ENCODE assay signal across 8 cellular contexts in the genomic region with DNA sequence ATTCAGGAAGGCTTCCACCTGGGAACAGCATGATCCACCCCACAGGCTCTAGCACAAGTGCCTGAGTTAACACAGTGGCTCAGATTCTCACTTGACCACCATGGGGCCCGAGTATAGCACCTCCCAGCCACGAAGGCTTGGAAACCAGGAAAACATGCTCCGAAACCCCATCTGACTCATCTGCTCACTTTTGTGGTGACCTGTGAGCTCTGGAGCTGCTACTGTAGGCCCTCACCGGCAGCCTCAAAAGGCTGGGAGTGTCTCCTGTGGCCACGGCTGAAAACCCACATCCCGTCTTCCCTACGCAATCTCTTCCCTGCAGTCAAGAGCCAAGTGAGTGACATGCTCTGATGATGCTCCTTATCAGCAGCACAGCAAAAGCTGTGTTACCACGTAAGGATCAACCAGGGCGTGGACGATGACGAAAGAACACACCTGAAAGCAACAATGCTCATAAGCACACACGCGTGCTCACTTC.
A peak's percentile ranks its signal among the peaks of the same experiment; 100 is the strongest.
DNase-seq lines count a peak whose midpoint lies in the region; ATAC-seq, FAIRE-seq and TF ChIP-seq lines count a peak whose summit lies in the region.

No MANE protein-coding gene starts in this region.

- no peaks in the 10 kb centered on the region for H3K27me3 ChIP-seq in MM.1S (replicated peaks; ENCODE audit: insufficient read depth, low read length)
- no peaks in the 10 kb centered on the region for H3K27me3 ChIP-seq in muscle layer of colon (ENCODE audit: control insufficient read depth in 1 of 2, insufficient read depth in 2 of 2, low read length in 2 of 2)
- H3K27me3 ChIP-seq in stomach smooth muscle (ENCODE audit: control insufficient read depth in 1 of 2, insufficient read depth in 2 of 2, low read length in 2 of 2): no peaks in the 10 kb centered on the region
- H3K27me3 ChIP-seq in osteoblast (ENCODE audit: insufficient read depth, low read length): no peaks in the 10 kb centered on the region

- H3K4me1 Mint-ChIP-seq in activated T-helper 1 cell treated with anti-CD3 and anti-CD28 coated beads, Interleukin-12 subunit alpha, Interleukin-12 subunit beta, Interleukin-2, Interleukin-4 antibody, amounts not matched to agents 30 ng/mL and 10 ng/mL and 1 ng/mL, durations not matched to agents 14 hours and 24 hours and 36 hours (ENCODE audit: low read depth): peaks cover 68% of the 10 kb centered on the region

- no peaks in the 10 kb centered on the region for H3K9me2 ChIP-seq in MM.1S (replicated peaks; ENCODE audit: insufficient read depth, low read length)

- no peaks in the 10 kb centered on the region for H4K20me1 ChIP-seq in MM.1S (ENCODE audit: insufficient read depth, low read length)
- no peaks in the 10 kb centered on the region for H4K20me1 ChIP-seq in osteoblast (ENCODE audit: insufficient read depth, low read length)

- H2AFZ ChIP-seq in MM.1S (ENCODE audit: low read length): peak overlapping the region; percentile 63
- no peak overlapping the region for H2AFZ ChIP-seq in osteoblast (ENCODE audit: low read length)

- intact Hi-C loops in activated T-helper 1 cell treated with anti-CD3 and anti-CD28 coated beads, Interleukin-12 subunit alpha, Interleukin-12 subunit beta, Interleukin-2, Interleukin-4 antibody, amounts not matched to agents 30 ng/mL and 10 ng/mL and 1 ng/mL, durations not matched to agents 14 hours and 24 hours and 36 hours (cut with micrococcal nuclease): loop anchor here (1.0 to 10.0 kb wide), 15 partner anchors 50 to 1170 kb away; partner anchors contain the start of gene ZNF644

- no peaks in the 10 kb centered on the region for H3K9me3 ChIP-seq in MM.1S (replicated peaks; ENCODE audit: insufficient read depth, low read length)
- H3K9me3 ChIP-seq in muscle layer of colon (ENCODE audit: low read length): no peaks in the 10 kb centered on the region
- H3K9me3 ChIP-seq in stomach smooth muscle (ENCODE audit: control insufficient read depth in 2 of 2, low read length in 2 of 2): no peaks in the 10 kb centered on the region
- no peaks in the 10 kb centered on the region for H3K9me3 ChIP-seq in osteoblast (ENCODE audit: low read depth, low read length)

- TF ChIP-seq CTCF in MM.1S (IDR thresholded peaks at IDR 0.05; ENCODE audit: low read length) (no peak), osteoblast (IDR thresholded peaks at IDR 0.05; ENCODE audit: extremely low read depth, low read depth, low read length) (no peak)

- peaks cover 9% of the 10 kb centered on the region for H3F3A ChIP-seq in MM.1S (ENCODE audit: insufficient read depth, low read length)

- H3K4me2 ChIP-seq in MM.1S (ENCODE audit: low read depth, low read length) (peak overlapping the region; percentile 80; the same call in 1 of the 2 replicates), osteoblast (ENCODE audit: insufficient read depth, low read length) (no peak overlapping the region)

- H3K36me3 Mint-ChIP-seq in activated T-helper 1 cell treated with anti-CD3 and anti-CD28 coated beads, Interleukin-12 subunit alpha, Interleukin-12 subunit beta, Interleukin-2, Interleukin-4 antibody, amounts not matched to agents 30 ng/mL and 10 ng/mL and 1 ng/mL, durations not matched to agents 14 hours and 24 hours and 36 hours (ENCODE audit: low read depth): peaks cover 24% of the 10 kb centered on the region

- H3K36me3 ChIP-seq in MM.1S (replicated peaks; ENCODE audit: insufficient read depth, low read length) (no peaks in the 10 kb centered on the region), muscle layer of colon (ENCODE audit: insufficient read depth, low read length) (no peaks in the 10 kb centered on the region), stomach smooth muscle (ENCODE audit: control insufficient read depth in 2 of 2, insufficient read depth in 2 of 2, low read length in 2 of 2) (no peaks in the 10 kb centered on the region), osteoblast (ENCODE audit: insufficient read depth, low read length) (no peaks in the 10 kb centered on the region)

- H3K4me3 ChIP-seq in MM.1S (ENCODE audit: low read length): no peak overlapping the region
- H3K4me3 ChIP-seq in muscle layer of colon (ENCODE audit: low read depth in 1 of 2, low read length in 2 of 2): no peak overlapping the region
- no peak overlapping the region for H3K4me3 ChIP-seq in stomach smooth muscle (ENCODE audit: low read length in 2 of 2)
- H3K4me3 ChIP-seq in osteoblast (ENCODE audit: insufficient read depth, low read length): no peak overlapping the region

- H3K9me3 Mint-ChIP-seq in activated T-helper 1 cell treated with anti-CD3 and anti-CD28 coated beads, Interleukin-12 subunit alpha, Interleukin-12 subunit beta, Interleukin-2, Interleukin-4 antibody, amounts not matched to agents 30 ng/mL and 10 ng/mL and 1 ng/mL, durations not matched to agents 14 hours and 24 hours and 36 hours: no peaks in the 10 kb centered on the region

- no peaks in the 10 kb centered on the region for H3K79me2 ChIP-seq in MM.1S (ENCODE audit: low read length)
- peaks cover 14% of the 10 kb centered on the region for H3K79me2 ChIP-seq in osteoblast (ENCODE audit: insufficient read depth, low read length)

- DNase-seq in GM18507 (ENCODE audit: extremely low spot score, insufficient read length, low read depth) (no peak), MM.1S (no peak), HuH-7.5 (ENCODE audit: low spot score) (no peak), osteoblast (ENCODE audit: insufficient read length, low spot score, missing footprints) (no peak)
- peak; percentile 87 for DNase-seq in activated T-helper 1 cell treated with anti-CD3 and anti-CD28 coated beads, Interleukin-12 subunit alpha, Interleukin-12 subunit beta, Interleukin-2, Interleukin-4 antibody, amounts not matched to agents 30 ng/mL and 10 ng/mL and 1 ng/mL, durations not matched to agents 14 hours and 24 hours and 36 hours (ENCODE audit: low spot score)

- no peak for ATAC-seq in GM21360 (IDR thresholded peaks at IDR 0.05; ENCODE audit: unreplicated experiment)

- peaks cover 6% of the 10 kb centered on the region for H3K27me3 Mint-ChIP-seq in activated T-helper 1 cell treated with anti-CD3 and anti-CD28 coated beads, Interleukin-12 subunit alpha, Interleukin-12 subunit beta, Interleukin-2, Interleukin-4 antibody, amounts not matched to agents 30 ng/mL and 10 ng/mL and 1 ng/mL, durations not matched to agents 14 hours and 24 hours and 36 hours (ENCODE audit: insufficient read depth)

- H3K27ac Mint-ChIP-seq in activated T-helper 1 cell treated with anti-CD3 and anti-CD28 coated beads, Interleukin-12 subunit alpha, Interleukin-12 subunit beta, Interleukin-2, Interleukin-4 antibody, amounts not matched to agents 30 ng/mL and 10 ng/mL and 1 ng/mL, durations not matched to agents 14 hours and 24 hours and 36 hours: peak overlapping the region; percentile 93

- H3K4me1 ChIP-seq in MM.1S (ENCODE audit: low read length) (peaks cover 15% of the 10 kb centered on the region), muscle layer of colon (ENCODE audit: insufficient read depth, low read length) (peaks cover 66% of the 10 kb centered on the region), stomach smooth muscle (ENCODE audit: control insufficient read depth, insufficient read depth, low read length) (peaks cover 54% of the 10 kb centered on the region), osteoblast (ENCODE audit: insufficient read depth, low read length) (peaks cover 24% of the 10 kb centered on the region)

- H3K27ac ChIP-seq in MM.1S (ENCODE audit: low read length) (peak overlapping the region; percentile 45; the same call in 1 of the 2 replicates), muscle layer of colon (ENCODE audit: low read depth, low read length) (peak overlapping the region; percentile 42), stomach smooth muscle (ENCODE audit: low read length) (peak overlapping the region; percentile 71), osteoblast (ENCODE audit: low read depth, low read length) (no peak overlapping the region)

- peak overlapping the region; percentile 72 for H3K4me3 Mint-ChIP-seq in activated T-helper 1 cell treated with anti-CD3 and anti-CD28 coated beads, Interleukin-12 subunit alpha, Interleukin-12 subunit beta, Interleukin-2, Interleukin-4 antibody, amounts not matched to agents 30 ng/mL and 10 ng/mL and 1 ng/mL, durations not matched to agents 14 hours and 24 hours and 36 hours

- FAIRE-seq in GM18507 (lab: Jason Lieb, UNC): peak; percentile 67

- H3K9ac ChIP-seq in MM.1S (ENCODE audit: low read length): no peak overlapping the region
- no peak overlapping the region for H3K9ac ChIP-seq in muscle layer of colon (ENCODE audit: low read length)
- peak overlapping the region in 1 of 2 donors; percentile 42 for H3K9ac ChIP-seq in stomach smooth muscle (ENCODE audit: low read length in 2 of 2)
